Comparison of ENCODE assay signal across 13 cellular contexts in genomic region chr7:45985902-45986301, GRCh38.
A peak's percentile ranks its signal among the peaks of the same experiment; 100 is the strongest.
DNase-seq lines count a peak whose midpoint lies in the region; ATAC-seq and TF ChIP-seq lines count a peak whose summit lies in the region.
"Had no signal": no experiment of that assay in that cellular context is flagged by ENCODE, and none has a peak within 500 bp of the region (broad histone marks: within the 10 kb centered on the region; RNA-seq: fewer than 3 reads in every experiment).

No MANE protein-coding gene starts in this region.

- H3K27me3 ChIP-seq in RWPE2 (ENCODE audit: insufficient read depth, poor library complexity, severe bottlenecking) (no peaks in the 10 kb centered on the region), tibial artery (no peaks in the 10 kb centered on the region)

- no peak overlapping the region for H3K4me3 Mint-ChIP-seq in chondrocyte (ENCODE audit: unreplicated experiment)
- H3K4me3 Mint-ChIP-seq: activated naive CD8-positive, alpha-beta T cell treated with anti-CD3 and anti-CD28 coated beads, Interleukin-2, amount 10 ng/mL, durations not matched to agents 7 days and 5 days had no signal

- no peak overlapping the region for H3K27ac Mint-ChIP-seq in chondrocyte (ENCODE audit: unreplicated experiment)
- H3K27ac Mint-ChIP-seq: activated naive CD8-positive, alpha-beta T cell treated with anti-CD3 and anti-CD28 coated beads, Interleukin-2, amount 10 ng/mL, durations not matched to agents 7 days and 5 days had no signal

- H3K9me3 ChIP-seq in RWPE2 (ENCODE audit: severe bottlenecking) = no peaks in the 10 kb centered on the region
- H3K9me3 ChIP-seq in tibial artery = no peaks in the 10 kb centered on the region
- H3K9me3 ChIP-seq: thoracic aorta had no signal

- H3K36me3 ChIP-seq in RWPE2 (ENCODE audit: low read depth) (no peaks in the 10 kb centered on the region), tibial artery (no peaks in the 10 kb centered on the region)
- H3K36me3 ChIP-seq: thoracic aorta had no signal

- intact Hi-C loops in tibial artery (cut with DNase I; ENCODE audit: low total_unique reads) = no loop called here

- peak; percentile 59; the same call in 2 of the 3 replicates for ATAC-seq in RWPE2 (ENCODE audit: low read depth)
- no peak for ATAC-seq in GM21381 (IDR thresholded peaks at IDR 0.05; ENCODE audit: unreplicated experiment)

- TF ChIP-seq CTCF in RWPE2 (IDR thresholded peaks at IDR 0.05; ENCODE audit: poor library complexity, severe bottlenecking) = no peak
- TF ChIP-seq CTCF in fibroblast of villous mesenchyme (IDR thresholded peaks at IDR 0.05; ENCODE audit: insufficient read depth, low read depth, low read length) = no peak
- TF ChIP-seq CTCF in chondrocyte (IDR thresholded peaks at IDR 0.05) = no peak
- TF ChIP-seq CTCF in tibial artery (IDR thresholded peaks at IDR 0.05) = no peak

- peak; percentile 26 for DNase-seq in activated CD8-positive, alpha-beta memory T cell treated with anti-CD3 and anti-CD28 coated beads, Interleukin-2, amount 50 U/mL, for 48 hours
- no peak for DNase-seq in activated CD8-positive, alpha-beta memory T cell treated with anti-CD3 and anti-CD28 coated beads, Interleukin-2, amount 50 U/mL, for 4 hours
- no peak for DNase-seq in RWPE2 (ENCODE audit: low spot score)
- peak; percentile 49 for DNase-seq in fibroblast of villous mesenchyme (ENCODE audit: low read depth)
- DNase-seq in chondrocyte (ENCODE audit: low spot score) = no peak
- DNase-seq in NCI-H2227 (lab: John Stamatoyannopoulos, UW; ENCODE audit: unreplicated experiment) = no peak
- no peak for DNase-seq in tibial artery
- DNase-seq: activated naive CD8-positive, alpha-beta T cell treated with anti-CD3 and anti-CD28 coated beads, Interleukin-2, amount 10 ng/mL, durations not matched to agents 7 days and 5 days; AML-193; midbrain; NCI-H187 had no signal

- no peak overlapping the region for H3K4me3 ChIP-seq in RWPE2 (ENCODE audit: severe bottlenecking)
- H3K4me3 ChIP-seq in fibroblast of villous mesenchyme (ENCODE audit: low read depth, low read length) = no peak overlapping the region
- no peak overlapping the region for H3K4me3 ChIP-seq in tibial artery
- H3K4me3 ChIP-seq: thoracic aorta had no signal

- peaks cover 5% of the 10 kb centered on the region for H3K9me3 Mint-ChIP-seq in chondrocyte (ENCODE audit: low read depth)

- no peak overlapping the region for H3K27ac ChIP-seq in RWPE2 (ENCODE audit: poor library complexity, severe bottlenecking)
- H3K27ac ChIP-seq in tibial artery = peak overlapping the region in 1 of 2 donors; percentile 82
- H3K27ac ChIP-seq: thoracic aorta had no signal

- no peaks in the 10 kb centered on the region for H3K27me3 Mint-ChIP-seq in chondrocyte (ENCODE audit: low read depth)
- H3K27me3 Mint-ChIP-seq: activated naive CD8-positive, alpha-beta T cell treated with anti-CD3 and anti-CD28 coated beads, Interleukin-2, amount 10 ng/mL, durations not matched to agents 7 days and 5 days had no signal

- H3K4me1 ChIP-seq in RWPE2 (ENCODE audit: insufficient read depth, poor library complexity, severe bottlenecking) = no peaks in the 10 kb centered on the region
- H3K4me1 ChIP-seq in tibial artery = peaks cover 0 to 68% (median 35%) of the 10 kb centered on the region in 4 donors

- H3K36me3 Mint-ChIP-seq in chondrocyte (ENCODE audit: low read depth) = peaks cover 5% of the 10 kb centered on the region
- H3K36me3 Mint-ChIP-seq: activated naive CD8-positive, alpha-beta T cell treated with anti-CD3 and anti-CD28 coated beads, Interleukin-2, amount 10 ng/mL, durations not matched to agents 7 days and 5 days had no signal

- H3K4me1 Mint-ChIP-seq in chondrocyte (ENCODE audit: low read depth) = peaks cover 28% of the 10 kb centered on the region
- H3K4me1 Mint-ChIP-seq: activated naive CD8-positive, alpha-beta T cell treated with anti-CD3 and anti-CD28 coated beads, Interleukin-2, amount 10 ng/mL, durations not matched to agents 7 days and 5 days had no signal

Comparison
In these comparisons a context has a peak if more than half of its experiments do, and no peak if none do; other contexts are left out.
1. DNase-seq: peak in activated CD8-positive, alpha-beta memory T cell treated with anti-CD3 and anti-CD28 coated beads, Interleukin-2, amount 50 U/mL, for 48 hours (single experiment) and fibroblast of villous mesenchyme (single experiment); none in activated CD8-positive, alpha-beta memory T cell treated with anti-CD3 and anti-CD28 coated beads, Interleukin-2, amount 50 U/mL, for 4 hours (single experiment), RWPE2 (single experiment), chondrocyte (single experiment), NCI-H2227 (single experiment) and tibial artery (0 of 2).